9 cellular contexts compared by ENCODE assay signal in genomic region chr6:158853872-158854213, GRCh38. TPM values are rescaled to one million over a fixed set of nuclear protein-coding genes. Genes with fewer than 3 reads are reported as not detected.
DNase-seq lines count a peak whose midpoint lies in the region; TF ChIP-seq lines count a peak whose summit lies in the region.
"Had no signal": no experiment of that assay in that cellular context is flagged by ENCODE, and none has a peak within 500 bp of the region (broad histone marks: within the 10 kb centered on the region; RNA-seq: fewer than 3 reads in every experiment).

No MANE protein-coding gene starts in this region.

- WGBS in mammary epithelial cell (ENCODE audit: low coverage, missing lambda C conversion rate), result 49% methylated on average over 6 of the region's 6 CpGs

- BruUV-seq in mammary epithelial cell (replicated peaks; lab: Mats Ljungman, UMichigan), result TSS peak; percentile 7

- H3K27me3 ChIP-seq in ACC112 (ENCODE audit: insufficient read depth, low read length) (no peaks in the 10 kb centered on the region), HUES6 (ENCODE audit: control insufficient read depth, insufficient read depth, low read length) (no peaks in the 10 kb centered on the region), mammary epithelial cell (ENCODE audit: insufficient read depth, low read length) (no peaks in the 10 kb centered on the region), mucosa of stomach (ENCODE audit: control insufficient read depth, insufficient read depth, low read length) (no peaks in the 10 kb centered on the region)

- CTCF ChIA-PET in mammary epithelial cell (lab: Charles Lee; ENCODE audit: low non-redundant PET), result interaction anchor here (0.7 kb wide), 1 partner anchor 105 kb away, joined by 6 read pairs; no protein-coding TSS in a partner anchor

- dilution Hi-C loops in mammary epithelial cell (cut with HindIII; ENCODE audit: low sequenced_read_pairs), result loop anchor here (5.0 kb wide), 1 partner anchor 42 kb away; no protein-coding TSS in a partner anchor

- H3K4me3 ChIP-seq in ACC112 (ENCODE audit: low read depth, low read length) (no peak overlapping the region), HUES6 (ENCODE audit: low read depth, low read length) (peak overlapping the region; percentile 31), mammary epithelial cell (replicated peaks in 1 of 3; ENCODE audit: insufficient read depth in 1 of 3, low read depth in 2 of 3, low read length in 3 of 3) (no peak overlapping the region), mucosa of stomach (ENCODE audit: low read length) (peak overlapping the region; percentile 4)

- intact Hi-C loops in mammary epithelial cell (cut with micrococcal nuclease), result loop anchor here (1.0 to 5.0 kb wide), 3 partner anchors 15 to 118 kb away; no protein-coding TSS in a partner anchor

- H3K4me2 ChIP-seq in mammary epithelial cell (ENCODE audit: insufficient read depth, low read depth, low read length), result peak overlapping the region; percentile 55

- H3K36me3 ChIP-seq in ACC112 (ENCODE audit: insufficient read depth, low read length) (no peaks in the 10 kb centered on the region), HUES6 (ENCODE audit: control insufficient read depth, insufficient read depth, low read length) (no peaks in the 10 kb centered on the region), mammary epithelial cell (ENCODE audit: insufficient read depth, low read length) (no peaks in the 10 kb centered on the region), mucosa of stomach (ENCODE audit: control insufficient read depth, insufficient read depth, low read length) (no peaks in the 10 kb centered on the region)

- H3K4me1 ChIP-seq in ACC112 (ENCODE audit: control insufficient read depth, insufficient read depth, low read length, unreplicated experiment) (peaks cover 35% of the 10 kb centered on the region), HUES6 (ENCODE audit: control insufficient read depth, insufficient read depth, low read length) (peaks cover 52% of the 10 kb centered on the region), mammary epithelial cell (ENCODE audit: insufficient read depth, low read length) (peaks cover 51% of the 10 kb centered on the region), mucosa of stomach (ENCODE audit: control insufficient read depth, insufficient read depth, low read length) (peaks cover 42% of the 10 kb centered on the region)

- H3K27ac ChIP-seq in ACC112 (ENCODE audit: low read depth, low read length), result peak overlapping the region; percentile 15
- peak overlapping the region; percentile 90 for H3K27ac ChIP-seq in HUES6 (ENCODE audit: low read depth, low read length)
- peak overlapping the region; percentile 95 for H3K27ac ChIP-seq in mammary epithelial cell (ENCODE audit: insufficient read depth, low read depth, low read length)

- no peak for DNase-seq in mammary epithelial cell
- DNase-seq in germinal center (ENCODE audit: low spot score), result no peak
- no peak for DNase-seq in stimulated activated CD4-positive, alpha-beta T cell treated with anti-CD3 and anti-CD28 coated beads, Interleukin-12 subunit alpha, Interleukin-12 subunit beta, amount 100 ng/mL, for 4 hours
- no peak for DNase-seq in central memory CD4-positive, alpha-beta T cell
- no peak for DNase-seq in activated CD8-positive, alpha-beta memory T cell treated with anti-CD3 and anti-CD28 coated beads, Interleukin-2, amount 50 U/mL, for 48 hours
- DNase-seq: left ventricle myocardium superior had no signal

- H3K79me2 ChIP-seq in ACC112 (ENCODE audit: control insufficient read depth, insufficient read depth, low read length, unreplicated experiment), result no peaks in the 10 kb centered on the region
- H3K79me2 ChIP-seq in mammary epithelial cell (ENCODE audit: insufficient read depth, low read length), result no peaks in the 10 kb centered on the region

- in situ Hi-C loops in mammary epithelial cell (cut with MboI; ENCODE audit: low sequenced_read_pairs in 2 of 2), result loop anchor here in 1 of 2 donors (5.0 kb wide), 1 partner anchor 42 kb away; no protein-coding TSS in a partner anchor

- no peaks in the 10 kb centered on the region for H4K20me1 ChIP-seq in mammary epithelial cell (ENCODE audit: insufficient read depth, low read length)

- peak overlapping the region; percentile 83 for H3K9ac ChIP-seq in HUES6 (ENCODE audit: low read length)
- H3K9ac ChIP-seq in mammary epithelial cell (ENCODE audit: insufficient read depth, low read length), result peak overlapping the region; percentile 67
- peak overlapping the region; percentile 72 for H3K9ac ChIP-seq in mucosa of stomach (ENCODE audit: low read length)

- H3K9me3 ChIP-seq in HUES6 (ENCODE audit: control insufficient read depth, insufficient read depth, low read depth, low read length) (no peaks in the 10 kb centered on the region), mammary epithelial cell (replicated peaks; ENCODE audit: insufficient read depth, low read length) (no peaks in the 10 kb centered on the region), mucosa of stomach (ENCODE audit: control insufficient read depth, low read length) (no peaks in the 10 kb centered on the region)

- TF ChIP-seq CTCF in mammary epithelial cell (conservative IDR thresholded peaks at IDR 0.05 in 1 of 2, IDR thresholded peaks at IDR 0.05 in 1 of 2; ENCODE audit: extremely low read depth in 1 of 2, insufficient read depth in 1 of 2, low read depth in 1 of 2, low read length in 2 of 2), result no peak

- H2AFZ ChIP-seq in ACC112 (ENCODE audit: low read length, unreplicated experiment), result peak overlapping the region; percentile 46
- no peak overlapping the region for H2AFZ ChIP-seq in mammary epithelial cell (ENCODE audit: low read depth, low read length)

RNA-seq across cellular contexts. Expression of gene EZR, which starts 34.7 kb away (rescaled TPM):
- 100 to 1,000 TPM; 164 to 240 TPM for total RNA-seq in mammary epithelial cell
- 171 TPM for polyA plus RNA-seq in mammary epithelial cell
- polyA minus RNA-seq in mammary epithelial cell, result 213 TPM

Comparison
In these comparisons a context has a peak if more than half of its experiments do, and no peak if none do; other contexts are left out.
1. H3K27ac ChIP-seq: peak in every context shown above with its lines; median percentile 95 in mammary epithelial cell; 90 in HUES6; 15 in ACC112.
2. H3K4me3 ChIP-seq: peak in HUES6 (single experiment) and mucosa of stomach (single experiment); none in ACC112 (single experiment) and mammary epithelial cell (0 of 3).
3. Peak in every context shown above with its lines, with median percentiles within 50 percentile points of each other: H3K9ac ChIP-seq.